In the genomic region with DNA sequence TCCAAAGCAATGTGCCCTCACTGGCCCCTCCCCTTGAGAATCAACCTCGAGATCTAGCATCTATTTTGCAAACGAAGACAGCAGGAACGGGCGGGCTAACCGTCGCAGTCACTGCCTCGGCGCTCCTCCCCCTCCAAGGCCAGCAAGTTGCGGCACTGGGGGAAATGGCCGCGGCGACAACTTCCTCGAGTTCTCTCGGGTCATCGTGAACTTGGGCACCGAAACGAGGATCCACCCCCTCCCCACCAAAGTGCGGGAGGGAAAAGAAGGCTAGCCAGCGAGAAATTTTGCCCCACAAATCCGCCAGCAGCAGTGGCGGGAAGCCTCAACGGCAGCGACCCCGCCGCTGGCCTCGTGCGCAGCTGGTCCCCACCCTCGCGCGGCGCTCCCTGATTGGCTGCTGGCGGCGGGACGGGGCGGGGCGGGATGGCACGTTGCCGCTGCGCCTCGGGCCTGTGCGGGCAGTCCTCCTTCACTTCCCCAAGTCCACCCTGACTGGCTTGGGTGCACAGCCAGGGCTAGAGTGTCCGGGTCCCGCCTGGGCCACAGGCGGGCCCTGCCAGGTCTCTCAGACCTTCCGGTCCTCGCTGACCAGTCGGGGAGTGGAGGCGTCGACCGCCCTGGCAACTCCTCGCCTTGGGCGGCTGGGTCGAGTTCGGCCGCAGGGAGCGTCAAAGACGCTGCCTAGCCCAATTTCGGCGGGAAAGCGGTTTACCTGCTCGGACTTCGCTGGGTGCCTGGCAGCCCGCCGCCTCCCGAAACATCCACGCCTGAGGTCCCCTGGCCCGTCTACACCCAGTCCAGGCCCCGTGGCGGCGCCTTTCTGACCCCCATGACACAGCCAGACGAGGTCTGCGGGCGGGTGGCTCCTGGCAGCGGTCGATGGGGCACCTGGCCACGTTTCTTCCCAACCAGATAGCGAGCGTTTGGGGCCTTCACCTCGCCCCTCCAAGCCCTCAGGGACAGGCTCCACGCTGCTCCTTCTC, we compare ENCODE assay signal across 11 cellular contexts. TPM values are rescaled to one million over a fixed set of nuclear protein-coding genes. Genes with fewer than 3 reads are reported as not detected.
DNase-seq lines count a peak whose midpoint lies in the region; ATAC-seq and TF ChIP-seq lines count a peak whose summit lies in the region.
"Had no signal": no experiment of that assay in that cellular context is flagged by ENCODE, and none has a peak within 500 bp of the region (broad histone marks: within the 10 kb centered on the region; RNA-seq: fewer than 3 reads in every experiment).

TSS of gene BOLL (minus strand) at position 364 of the 986 bp plus-strand sequence. CDS start 3,469 bp downstream, outside the sequence.

- peaks cover 1% of the 10 kb centered on the region for H3K9me3 Mint-ChIP-seq in activated CD8-positive, alpha-beta T cell treated with anti-CD3 and anti-CD28 coated beads for 36 hours

- H3K4me1 ChIP-seq in right atrium auricular region (peaks cover 0 to 12% of the 10 kb centered on the region in 2 donors), gastrocnemius medialis (peaks cover 8 to 20% of the 10 kb centered on the region in 2 donors)

- TF ChIP-seq CTCF in activated CD8-positive, alpha-beta T cell treated with anti-CD3 and anti-CD28 coated beads for 36 hours (IDR thresholded peaks at IDR 0.05), result no peak
- TF ChIP-seq CTCF in right atrium auricular region (IDR thresholded peaks at IDR 0.05) (no peak), gastrocnemius medialis (IDR thresholded peaks at IDR 0.05 in 4 of 5, conservative IDR thresholded peaks at IDR 0.05 in 1 of 5) (no peak)

- POLR2A ChIA-PET in activated CD8-positive, alpha-beta T cell treated with anti-CD3 and anti-CD28 coated beads for 36 hours (lab: Charles Lee), result interaction anchor here (0.5 kb wide), 1 partner anchor 36 kb away, joined by 3 read pairs; no protein-coding TSS in a partner anchor

- peak within 1 kb of the TSS; percentile 68 for H3K4me3 Mint-ChIP-seq in activated CD8-positive, alpha-beta T cell treated with anti-CD3 and anti-CD28 coated beads for 36 hours

- DNase-seq in activated CD8-positive, alpha-beta T cell treated with anti-CD3 and anti-CD28 coated beads for 36 hours, result no peak
- DNase-seq in right atrium auricular region (ENCODE audit: low spot score) (no peak), gastrocnemius medialis (no peak), cerebellum (ENCODE audit: low spot score) (no peak), NCI-H1092 treated with DMSO at 0.1 percent for 48 hours (lab: John Stamatoyannopoulos, UW) (no peak), HuH-7.5 (ENCODE audit: low spot score) (no peak)
- DNase-seq: NCI-H1694 treated with DMSO at 0.1 percent for 48 hours had no signal

- CTCF ChIA-PET in activated CD8-positive, alpha-beta T cell treated with anti-CD3 and anti-CD28 coated beads for 36 hours (lab: Charles Lee), result no interaction called here

- H3K9me3 ChIP-seq in right atrium auricular region (no peaks in the 10 kb centered on the region), gastrocnemius medialis (no peaks in the 10 kb centered on the region)
- H3K9me3 ChIP-seq: mucosa of descending colon had no signal

- peaks cover 2% of the 10 kb centered on the region for H3K4me1 Mint-ChIP-seq in activated CD8-positive, alpha-beta T cell treated with anti-CD3 and anti-CD28 coated beads for 36 hours (ENCODE audit: low read depth)

- H3K36me3 Mint-ChIP-seq in activated CD8-positive, alpha-beta T cell treated with anti-CD3 and anti-CD28 coated beads for 36 hours (ENCODE audit: low read depth), result no peaks in the 10 kb centered on the region

- ATAC-seq in activated CD8-positive, alpha-beta T cell treated with anti-CD3 and anti-CD28 coated beads for 36 hours, result peak; percentile 4
- ATAC-seq in gastrocnemius medialis (no peak), GM21737 (IDR thresholded peaks at IDR 0.05; ENCODE audit: unreplicated experiment) (no peak)

- in situ Hi-C loops in gastrocnemius medialis (cut with MboI; ENCODE audit: low sequenced_read_pairs in 4 of 4), result loop anchor here in 2 of 4 donors (10.0 kb wide), 1 partner anchor 80 kb away; the partner anchor contains the start of gene MARS2 (in 2 of the 2)

- no peak for TF ChIP-seq POLR2A in gastrocnemius medialis (IDR thresholded peaks at IDR 0.05)

- H3K27me3 ChIP-seq in right atrium auricular region (no peaks in the 10 kb centered on the region), gastrocnemius medialis (no peaks in the 10 kb centered on the region)

- H3K4me3 ChIP-seq in GM08714 (ENCODE audit: low read length) (peak within 1 kb of the TSS; percentile 46; the same call in 1 of the 2 replicates), right atrium auricular region (peak within 1 kb of the TSS; percentile 36 to 49), gastrocnemius medialis (peak within 1 kb of the TSS; percentile 65 to 86 (median 74))
- H3K4me3 ChIP-seq: mucosa of descending colon had no signal

- H3K36me3 ChIP-seq in right atrium auricular region, result no peaks in the 10 kb centered on the region
- H3K36me3 ChIP-seq in gastrocnemius medialis, result no peaks in the 10 kb centered on the region

- H3K27ac ChIP-seq in right atrium auricular region (no peak within 1 kb of the TSS), gastrocnemius medialis (peak within 1 kb of the TSS; percentile 80 to 95 (median 90))

- intact Hi-C loops in activated CD8-positive, alpha-beta T cell treated with anti-CD3 and anti-CD28 coated beads for 36 hours (cut with micrococcal nuclease), result no loop called here
- intact Hi-C loops in gastrocnemius medialis (cut with DNase I; ENCODE audit: low total_unique reads), result loop anchor here (2.0 to 10.0 kb wide), 2 partner anchors 78 to 350 kb away; partner anchors contain the start of gene SF3B1

- no peak within 1 kb of the TSS for H3K27ac Mint-ChIP-seq in activated CD8-positive, alpha-beta T cell treated with anti-CD3 and anti-CD28 coated beads for 36 hours

- H3K27me3 Mint-ChIP-seq in activated CD8-positive, alpha-beta T cell treated with anti-CD3 and anti-CD28 coated beads for 36 hours, result peaks cover 21% of the 10 kb centered on the region

RNA-seq across cellular contexts. Expression of gene BOLL, which starts in this region (rescaled TPM):
- not detected for total RNA-seq in activated CD8-positive, alpha-beta T cell treated with anti-CD3 and anti-CD28 coated beads for 36 hours
- total RNA-seq in right atrium auricular region (not detected), gastrocnemius medialis (1 to 10 TPM; 2.4 to 8.1 (median 2.6) TPM), cerebellum (not detected)
- total RNA-seq: T-helper 2 cell treated with Interferon-gamma antibody and Interleukin-4, amounts not matched to agents 100 ng/mL and 5 ng/mL, for 36 hours had no signal

Comparison
In these comparisons a context has a peak if more than half of its experiments do, and no peak if none do; other contexts are left out.
1. Peak in ATAC-seq in activated CD8-positive, alpha-beta T cell treated with anti-CD3 and anti-CD28 coated beads for 36 hours; RNA of the gene not detected or under 1 TPM.
2. H3K27ac ChIP-seq: peak in gastrocnemius medialis (4 of 4); none in right atrium auricular region (0 of 2).
3. Peak in every context shown above with its lines, with median percentiles within 50 percentile points of each other: H3K4me3 ChIP-seq.